In the genomic region with DNA sequence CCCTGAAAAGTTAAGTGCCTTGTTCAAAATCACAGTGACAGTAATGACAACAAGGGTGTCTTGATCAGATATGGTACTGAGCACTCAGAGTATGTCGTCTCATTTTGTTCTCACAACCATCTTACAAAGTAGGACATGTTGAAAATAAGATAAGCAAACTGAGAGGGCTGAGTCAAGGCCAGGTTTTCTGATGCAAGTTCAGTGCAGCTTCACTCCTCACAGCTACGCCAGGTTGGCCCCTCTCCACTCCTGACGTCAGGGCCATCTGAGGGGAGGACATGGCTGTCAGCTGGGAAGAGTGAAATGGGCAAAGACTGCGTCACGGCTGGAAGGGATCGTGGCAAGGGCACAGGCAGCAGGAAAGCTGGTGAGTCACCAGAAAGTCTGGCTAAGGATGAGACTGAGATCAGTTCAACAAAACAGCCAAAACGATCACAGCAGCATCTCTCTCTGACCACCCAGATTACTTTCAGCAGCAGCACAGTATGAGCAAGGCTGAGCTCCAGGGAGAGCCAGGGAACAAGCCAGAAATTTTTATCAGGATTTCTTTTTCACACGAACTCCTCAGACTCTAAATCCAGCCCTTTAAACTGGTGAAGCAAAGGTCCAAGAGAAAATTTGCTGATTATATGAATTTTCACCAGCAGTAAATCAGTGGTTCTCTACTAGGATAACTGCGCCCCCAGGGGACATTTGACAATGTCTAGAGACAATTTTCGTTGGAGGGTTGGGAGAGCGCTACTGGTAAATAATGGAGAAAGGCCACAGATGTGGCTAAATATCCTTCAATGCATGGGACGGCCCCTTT, we compare ENCODE assay signal across 1 cellular context.
TF ChIP-seq lines count a peak whose summit lies in the region.

No MANE protein-coding gene starts in this region.

TF ChIP-seq in K562, 482 proteins besides CTCF, POLR2A, EP300 and RAD21 (continued from another document and continues in another):
- TF ChIP-seq, protein P1, sequence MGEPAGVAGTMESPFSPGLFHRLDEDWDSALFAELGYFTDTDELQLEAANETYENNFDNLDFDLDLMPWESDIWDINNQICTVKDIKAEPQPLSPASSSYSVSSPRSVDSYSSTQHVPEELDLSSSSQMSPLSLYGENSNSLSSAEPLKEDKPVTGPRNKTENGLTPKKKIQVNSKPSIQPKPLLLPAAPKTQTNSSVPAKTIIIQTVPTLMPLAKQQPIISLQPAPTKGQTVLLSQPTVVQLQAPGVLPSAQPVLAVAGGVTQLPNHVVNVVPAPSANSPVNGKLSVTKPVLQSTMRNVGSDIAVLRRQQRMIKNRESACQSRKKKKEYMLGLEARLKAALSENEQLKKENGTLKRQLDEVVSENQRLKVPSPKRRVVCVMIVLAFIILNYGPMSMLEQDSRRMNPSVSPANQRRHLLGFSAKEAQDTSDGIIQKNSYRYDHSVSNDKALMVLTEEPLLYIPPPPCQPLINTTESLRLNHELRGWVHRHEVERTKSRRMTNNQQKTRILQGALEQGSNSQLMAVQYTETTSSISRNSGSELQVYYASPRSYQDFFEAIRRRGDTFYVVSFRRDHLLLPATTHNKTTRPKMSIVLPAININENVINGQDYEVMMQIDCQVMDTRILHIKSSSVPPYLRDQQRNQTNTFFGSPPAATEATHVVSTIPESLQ (CRISPR knock-in tag; IDR thresholded peaks at IDR 0.05) = no peak
- TF ChIP-seq SIN3B (IDR thresholded peaks at IDR 0.05; ENCODE audit: low read depth) (no peak), ZNF133 (CRISPR knock-in tag; IDR thresholded peaks at IDR 0.05) (no peak), CHD1 (IDR thresholded peaks at IDR 0.05; ENCODE audit: low read length) (no peak), TAF7 (tag; IDR thresholded peaks at IDR 0.05) (peak; percentile 28; the same call in 1 of the 2 replicates), YBX1 (IDR thresholded peaks at IDR 0.05) (no peak), RNF2 (IDR thresholded peaks at IDR 0.05) (peak; percentile 77; the same call in 1 of the 2 replicates), MYBL2 (IDR thresholded peaks at IDR 0.05; ENCODE audit: low read depth) (no peak), MYBL2 (CRISPR knock-in tag; IDR thresholded peaks at IDR 0.05; ENCODE audit: borderline replicate concordance) (no peak), SIN3A (IDR thresholded peaks at IDR 0.05; ENCODE audit: borderline replicate concordance in 2 of 2, control insufficient read depth in 1 of 2, low read depth in 2 of 2, low read length in 2 of 2) (no peak), CHD2 (IDR thresholded peaks at IDR 0.05; ENCODE audit: low read depth, low read length) (no peak), FOSL1 (tag; conservative IDR thresholded peaks at IDR 0.05) (peak; percentile 91), NRF1 (conservative IDR thresholded peaks at IDR 0.05 in 1 of 2, IDR thresholded peaks at IDR 0.05 in 1 of 2) (peak; percentile 12 to 35; a peak in 1 of 4 replicates), OTX1 (CRISPR knock-in tag; IDR thresholded peaks at IDR 0.05) (no peak), ELF1 (tag; IDR thresholded peaks at IDR 0.05) (0 out of 2 replicates have a peak, but pooled peaks have one; percentile 12), ZNF717 (CRISPR knock-in tag; IDR thresholded peaks at IDR 0.05) (no peak), MCM2 (IDR thresholded peaks at IDR 0.05; ENCODE audit: low read depth) (no peak), KLF13 (tag; IDR thresholded peaks at IDR 0.05; ENCODE audit: borderline replicate concordance, low read depth) (no peak), XRCC4 (IDR thresholded peaks at IDR 0.05; ENCODE audit: extremely low read depth, insufficient read depth, insufficient read length) (no peak), GTF2B (IDR thresholded peaks at IDR 0.05; ENCODE audit: extremely low read depth, insufficient read length) (no peak), ZFP36 (IDR thresholded peaks at IDR 0.05; ENCODE audit: low read depth, low read length, partially characterized antibody) (no peak), TSC22D4 (tag; IDR thresholded peaks at IDR 0.05) (no peak), CREBBP (IDR thresholded peaks at IDR 0.05; ENCODE audit: low read depth, low read length) (no peak), ARNT (IDR thresholded peaks at IDR 0.05) (peak in 1 of 2 experiments; percentile 83; a peak in 2 of 4 replicates), ZNF395 (CRISPR knock-in tag; IDR thresholded peaks at IDR 0.05) (peak; percentile 71; the same call in 1 of the 2 replicates), FOXK2 (conservative IDR thresholded peaks at IDR 0.05 in 1 of 2, IDR thresholded peaks at IDR 0.05 in 1 of 2; ENCODE audit: low read depth in 2 of 2) (peak; percentile 95 to 97), CCAR2 (IDR thresholded peaks at IDR 0.05; ENCODE audit: low read depth, low read length) (no peak), U2AF1 (optimal IDR thresholded peaks at IDR 0.05; ENCODE audit: low read depth, low read length) (no peak), HES1 (IDR thresholded peaks at IDR 0.05; ENCODE audit: low read depth) (peak; percentile 67; the same call in 1 of the 2 replicates), MAFK (IDR thresholded peaks at IDR 0.05; ENCODE audit: low read length) (peak; percentile 79), ZNF311 (CRISPR knock-in tag; IDR thresholded peaks at IDR 0.05) (no peak), ZNF175 (CRISPR knock-in tag; IDR thresholded peaks at IDR 0.05; ENCODE audit: low read depth) (peak; percentile 92; the same call in 1 of the 2 replicates), TAF15 (IDR thresholded peaks at IDR 0.05; ENCODE audit: low read depth, low read length) (no peak), CREM (IDR thresholded peaks at IDR 0.05; ENCODE audit: low read depth) (peak; percentile 93), BCOR (IDR thresholded peaks at IDR 0.05) (0 out of 2 replicates have a peak, but pooled peaks have one; percentile 9)
- TF ChIP-seq, protein P2, sequence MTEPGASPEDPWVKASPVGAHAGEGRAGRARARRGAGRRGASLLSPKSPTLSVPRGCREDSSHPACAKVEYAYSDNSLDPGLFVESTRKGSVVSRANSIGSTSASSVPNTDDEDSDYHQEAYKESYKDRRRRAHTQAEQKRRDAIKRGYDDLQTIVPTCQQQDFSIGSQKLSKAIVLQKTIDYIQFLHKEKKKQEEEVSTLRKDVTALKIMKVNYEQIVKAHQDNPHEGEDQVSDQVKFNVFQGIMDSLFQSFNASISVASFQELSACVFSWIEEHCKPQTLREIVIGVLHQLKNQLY (CRISPR knock-in tag; conservative IDR thresholded peaks at IDR 0.05) = no peak
- TF ChIP-seq, protein P3, sequence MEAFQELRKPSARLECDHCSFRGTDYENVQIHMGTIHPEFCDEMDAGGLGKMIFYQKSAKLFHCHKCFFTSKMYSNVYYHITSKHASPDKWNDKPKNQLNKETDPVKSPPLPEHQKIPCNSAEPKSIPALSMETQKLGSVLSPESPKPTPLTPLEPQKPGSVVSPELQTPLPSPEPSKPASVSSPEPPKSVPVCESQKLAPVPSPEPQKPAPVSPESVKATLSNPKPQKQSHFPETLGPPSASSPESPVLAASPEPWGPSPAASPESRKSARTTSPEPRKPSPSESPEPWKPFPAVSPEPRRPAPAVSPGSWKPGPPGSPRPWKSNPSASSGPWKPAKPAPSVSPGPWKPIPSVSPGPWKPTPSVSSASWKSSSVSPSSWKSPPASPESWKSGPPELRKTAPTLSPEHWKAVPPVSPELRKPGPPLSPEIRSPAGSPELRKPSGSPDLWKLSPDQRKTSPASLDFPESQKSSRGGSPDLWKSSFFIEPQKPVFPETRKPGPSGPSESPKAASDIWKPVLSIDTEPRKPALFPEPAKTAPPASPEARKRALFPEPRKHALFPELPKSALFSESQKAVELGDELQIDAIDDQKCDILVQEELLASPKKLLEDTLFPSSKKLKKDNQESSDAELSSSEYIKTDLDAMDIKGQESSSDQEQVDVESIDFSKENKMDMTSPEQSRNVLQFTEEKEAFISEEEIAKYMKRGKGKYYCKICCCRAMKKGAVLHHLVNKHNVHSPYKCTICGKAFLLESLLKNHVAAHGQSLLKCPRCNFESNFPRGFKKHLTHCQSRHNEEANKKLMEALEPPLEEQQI (IDR thresholded peaks at IDR 0.05) = no peak
- TF ChIP-seq, protein P4, sequence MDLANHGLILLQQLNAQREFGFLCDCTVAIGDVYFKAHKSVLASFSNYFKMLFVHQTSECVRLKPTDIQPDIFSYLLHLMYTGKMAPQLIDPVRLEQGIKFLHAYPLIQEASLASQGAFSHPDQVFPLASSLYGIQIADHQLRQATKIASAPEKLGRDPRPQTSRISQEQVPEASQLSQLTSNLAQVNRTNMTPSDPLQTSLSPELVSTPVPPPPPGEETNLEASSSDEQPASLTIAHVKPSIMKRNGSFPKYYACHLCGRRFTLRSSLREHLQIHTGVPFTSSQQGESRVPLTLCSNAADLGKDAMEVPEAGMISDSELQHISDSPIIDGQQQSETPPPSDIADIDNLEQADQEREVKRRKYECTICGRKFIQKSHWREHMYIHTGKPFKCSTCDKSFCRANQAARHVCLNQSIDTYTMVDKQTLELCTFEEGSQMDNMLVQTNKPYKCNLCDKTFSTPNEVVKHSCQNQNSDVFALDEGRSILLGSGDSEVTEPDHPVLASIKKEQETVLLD (IDR thresholded peaks at IDR 0.05) = no peak
- TF ChIP-seq, protein P5, sequence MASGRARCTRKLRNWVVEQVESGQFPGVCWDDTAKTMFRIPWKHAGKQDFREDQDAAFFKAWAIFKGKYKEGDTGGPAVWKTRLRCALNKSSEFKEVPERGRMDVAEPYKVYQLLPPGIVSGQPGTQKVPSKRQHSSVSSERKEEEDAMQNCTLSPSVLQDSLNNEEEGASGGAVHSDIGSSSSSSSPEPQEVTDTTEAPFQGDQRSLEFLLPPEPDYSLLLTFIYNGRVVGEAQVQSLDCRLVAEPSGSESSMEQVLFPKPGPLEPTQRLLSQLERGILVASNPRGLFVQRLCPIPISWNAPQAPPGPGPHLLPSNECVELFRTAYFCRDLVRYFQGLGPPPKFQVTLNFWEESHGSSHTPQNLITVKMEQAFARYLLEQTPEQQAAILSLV (tag; IDR thresholded peaks at IDR 0.05) = 0 out of 2 replicates have a peak, but pooled peaks have one; percentile 24
- TF ChIP-seq, protein P6, sequence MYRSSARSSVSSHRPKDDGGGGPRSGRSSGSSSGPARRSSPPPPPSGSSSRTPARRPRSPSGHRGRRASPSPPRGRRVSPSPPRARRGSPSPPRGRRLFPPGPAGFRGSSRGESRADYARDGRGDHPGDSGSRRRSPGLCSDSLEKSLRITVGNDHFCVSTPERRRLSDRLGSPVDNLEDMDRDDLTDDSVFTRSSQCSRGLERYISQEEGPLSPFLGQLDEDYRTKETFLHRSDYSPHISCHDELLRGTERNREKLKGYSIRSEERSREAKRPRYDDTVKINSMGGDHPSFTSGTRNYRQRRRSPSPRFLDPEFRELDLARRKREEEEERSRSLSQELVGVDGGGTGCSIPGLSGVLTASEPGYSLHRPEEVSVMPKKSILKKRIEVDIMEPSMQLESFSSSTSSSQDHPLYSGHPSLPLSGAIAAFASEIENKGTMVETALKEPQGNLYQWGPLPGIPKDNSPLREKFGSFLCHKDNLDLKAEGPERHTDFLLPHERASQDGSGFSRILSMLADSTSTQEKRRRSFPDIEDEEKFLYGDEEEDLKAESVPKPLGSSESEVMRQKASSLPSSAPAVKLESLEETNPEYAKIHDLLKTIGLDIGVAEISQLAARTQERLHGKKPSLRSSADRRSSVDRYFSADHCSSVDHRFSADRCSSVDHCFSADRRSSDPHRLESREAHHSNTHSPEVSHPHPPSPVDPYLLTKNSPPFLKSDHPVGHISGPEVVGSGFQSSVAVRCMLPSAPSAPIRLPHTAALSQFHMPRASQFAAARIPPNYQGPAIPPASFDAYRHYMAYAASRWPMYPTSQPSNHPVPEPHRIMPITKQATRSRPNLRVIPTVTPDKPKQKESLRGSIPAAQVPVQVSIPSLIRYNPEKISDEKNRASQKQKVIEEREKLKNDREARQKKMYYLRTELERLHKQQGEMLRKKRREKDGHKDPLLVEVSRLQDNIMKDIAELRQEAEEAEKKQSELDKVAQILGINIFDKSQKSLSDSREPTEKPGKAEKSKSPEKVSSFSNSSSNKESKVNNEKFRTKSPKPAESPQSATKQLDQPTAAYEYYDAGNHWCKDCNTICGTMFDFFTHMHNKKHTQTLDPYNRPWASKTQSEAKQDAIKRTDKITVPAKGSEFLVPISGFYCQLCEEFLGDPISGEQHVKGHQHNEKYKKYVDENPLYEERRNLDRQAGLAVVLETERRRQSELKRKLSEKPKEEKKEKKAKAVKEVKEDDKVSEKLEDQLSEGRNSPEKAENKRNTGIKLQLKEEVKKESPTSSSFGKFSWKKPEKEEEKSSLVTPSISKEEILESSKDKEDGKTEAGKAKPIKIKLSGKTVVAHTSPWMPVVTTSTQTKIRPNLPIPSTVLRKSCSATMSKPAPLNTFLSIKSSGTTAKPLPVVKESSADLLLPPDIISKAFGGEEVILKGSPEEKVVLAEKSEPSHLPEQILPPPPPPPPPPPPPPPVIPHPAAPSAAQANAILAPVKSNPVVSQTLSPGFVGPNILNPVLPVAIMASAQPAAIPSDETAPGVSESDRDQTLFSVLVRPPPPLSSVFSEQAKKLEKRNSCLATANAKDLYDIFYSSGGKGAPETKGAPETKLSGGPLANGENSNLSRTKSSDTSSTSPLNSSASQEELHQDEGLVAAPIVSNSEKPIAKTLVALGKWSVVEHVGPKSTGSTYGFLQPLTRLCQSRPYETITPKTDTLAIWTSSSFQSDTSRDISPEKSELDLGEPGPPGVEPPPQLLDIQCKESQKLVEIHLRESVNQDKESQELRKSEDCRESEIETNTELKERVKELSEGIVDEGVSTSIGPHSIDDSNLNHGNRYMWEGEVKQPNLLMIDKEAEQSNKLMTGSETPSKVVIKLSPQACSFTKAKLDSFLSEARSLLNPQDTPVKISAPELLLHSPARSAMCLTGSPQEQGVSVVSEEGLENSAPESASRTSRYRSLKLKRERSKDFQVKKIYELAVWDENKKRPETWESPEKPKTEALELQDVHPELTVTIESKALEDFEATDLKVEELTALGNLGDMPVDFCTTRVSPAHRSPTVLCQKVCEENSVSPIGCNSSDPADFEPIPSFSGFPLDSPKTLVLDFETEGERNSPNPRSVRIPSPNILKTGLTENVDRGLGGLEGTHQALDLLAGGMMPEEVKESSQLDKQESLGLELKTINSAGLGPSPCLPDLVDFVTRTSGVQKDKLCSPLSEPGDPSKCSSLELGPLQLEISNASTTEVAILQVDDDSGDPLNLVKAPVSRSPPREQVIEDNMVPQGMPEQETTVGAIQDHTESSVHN (IDR thresholded peaks at IDR 0.05; ENCODE audit: borderline replicate concordance in 1 of 2, low read depth in 1 of 2) = peak in 1 of 2 experiments; percentile 91; a peak in 2 of 4 replicates
